Comparison of ENCODE assay signal across 8 cellular contexts in the genomic region with DNA sequence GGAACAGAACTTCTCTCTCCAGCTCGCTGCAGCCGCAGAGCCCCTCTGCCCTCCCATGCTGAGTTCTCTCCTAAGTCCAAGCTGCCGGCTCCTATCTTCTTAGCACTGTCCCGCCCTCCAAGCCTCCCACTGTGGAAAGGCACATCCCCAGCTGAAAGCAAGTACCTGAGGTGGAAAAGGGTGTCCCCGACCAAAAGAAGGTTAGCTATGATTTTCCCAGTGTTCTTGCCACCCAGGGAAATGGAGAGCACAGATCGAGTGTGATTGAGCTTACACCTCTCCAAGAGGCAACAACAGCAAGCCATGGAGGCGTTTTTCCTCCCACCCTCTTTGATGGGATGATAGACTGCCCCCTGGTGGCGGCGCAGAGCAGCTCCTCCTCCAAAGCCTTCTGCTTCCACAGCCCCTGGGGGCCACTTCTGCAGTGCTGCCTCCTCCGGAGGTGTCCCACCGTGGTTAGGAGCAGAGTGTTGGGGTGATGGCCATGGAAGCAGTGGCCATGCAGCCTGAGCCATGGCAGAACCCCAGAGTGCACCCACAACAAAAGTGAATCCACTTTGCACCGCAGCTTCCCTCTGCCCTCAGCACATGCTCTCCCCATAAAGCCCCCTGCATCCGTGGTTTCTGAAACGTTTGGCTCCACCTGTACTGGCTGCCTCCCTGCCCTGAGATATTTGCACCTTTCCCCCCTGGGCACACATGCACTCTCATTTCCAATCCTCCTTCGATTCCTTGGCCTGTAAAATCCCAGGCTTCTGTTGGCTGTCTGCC.
DNase-seq lines count a peak whose midpoint lies in the region; ATAC-seq, FAIRE-seq and TF ChIP-seq lines count a peak whose summit lies in the region.

No MANE protein-coding gene starts in this region.

- no peaks in the 10 kb centered on the region for H3K9me3 Mint-ChIP-seq in activated naive CD8-positive, alpha-beta T cell treated with anti-CD3 and anti-CD28 coated beads for 36 hours

- no peaks in the 10 kb centered on the region for H3K27me3 ChIP-seq in iPS DF 6.9 (ENCODE audit: control insufficient read depth, insufficient read depth, low read length)

- peaks cover 2% of the 10 kb centered on the region; the same call in 1 of the 2 replicates for H3K4me1 ChIP-seq in iPS DF 6.9 (ENCODE audit: control insufficient read depth, insufficient read depth, low read length)

- H3K4me3 ChIP-seq in AG10803 (ENCODE audit: low read length) (no peak overlapping the region), SK-N-MC (no peak overlapping the region), iPS DF 6.9 (ENCODE audit: low read length) (no peak overlapping the region)

- H3K9ac ChIP-seq in SK-N-MC (ENCODE audit: insufficient read length), result no peak overlapping the region

- WGBS in iPS DF 6.9 (ENCODE audit: insufficient coverage, insufficient read length), result no CpG with 5 or more reads among the region's 15 CpGs

- no peak overlapping the region for H3K4me3 Mint-ChIP-seq in activated naive CD8-positive, alpha-beta T cell treated with anti-CD3 and anti-CD28 coated beads for 36 hours

- peak; percentile 78 for TF ChIP-seq CTCF in AG10803 (conservative IDR thresholded peaks at IDR 0.05; ENCODE audit: low read length)

- peaks cover 8% of the 10 kb centered on the region for H3K4me1 Mint-ChIP-seq in activated naive CD8-positive, alpha-beta T cell treated with anti-CD3 and anti-CD28 coated beads for 36 hours

- DNase-seq in AG10803 (ENCODE audit: low read depth) (peak; percentile 59), HTR-8/SVneo (ENCODE audit: insufficient read length, low spot score) (peak; percentile 69), SK-N-MC (ENCODE audit: low read depth, low spot score) (peak; percentile 8), iPS DF 6.9 (ENCODE audit: low read depth, low spot score) (peak; percentile 57)
- DNase-seq in activated naive CD8-positive, alpha-beta T cell treated with anti-CD3 and anti-CD28 coated beads for 36 hours, result peak; percentile 61
- DNase-seq in stimulated activated CD4-positive, alpha-beta T cell treated with anti-CD3 and anti-CD28 coated beads, Interleukin-2, amount 100 ng/mL, for 4 hours (ENCODE audit: low read depth), result peak; percentile 33

- peak; percentile 67 for ATAC-seq in GM18907 (IDR thresholded peaks at IDR 0.05; ENCODE audit: unreplicated experiment)
- no peak for ATAC-seq in GM21381 (IDR thresholded peaks at IDR 0.05; ENCODE audit: unreplicated experiment)

- no peak for FAIRE-seq in HTR-8/SVneo (lab: Jason Lieb, UNC)

- H3K27ac ChIP-seq in SK-N-MC (no peak overlapping the region), iPS DF 6.9 (ENCODE audit: low read length) (no peak overlapping the region)

- H3K36me3 ChIP-seq in SK-N-MC (ENCODE audit: insufficient read depth, low read length) (no peaks in the 10 kb centered on the region), iPS DF 6.9 (ENCODE audit: control insufficient read depth, insufficient read depth, low read length) (no peaks in the 10 kb centered on the region; the same call in 1 of the 2 replicates)

- H3K9me3 ChIP-seq in SK-N-MC (ENCODE audit: low read depth, low read length) (no peaks in the 10 kb centered on the region), iPS DF 6.9 (ENCODE audit: control insufficient read depth, insufficient read depth, low read length) (no peaks in the 10 kb centered on the region)

- H3K27ac Mint-ChIP-seq in activated naive CD8-positive, alpha-beta T cell treated with anti-CD3 and anti-CD28 coated beads for 36 hours, result no peak overlapping the region

- no peaks in the 10 kb centered on the region for H3K36me3 Mint-ChIP-seq in activated naive CD8-positive, alpha-beta T cell treated with anti-CD3 and anti-CD28 coated beads for 36 hours

- peaks cover 15% of the 10 kb centered on the region for H3K27me3 Mint-ChIP-seq in activated naive CD8-positive, alpha-beta T cell treated with anti-CD3 and anti-CD28 coated beads for 36 hours

Comparison
In these comparisons a context has a peak if more than half of its experiments do, and no peak if none do; other contexts are left out.
1. DNase-seq: peak in every context shown above with its lines; median percentile 69 in HTR-8/SVneo; 61 in activated naive CD8-positive, alpha-beta T cell treated with anti-CD3 and anti-CD28 coated beads for 36 hours; 59 in AG10803; 57 in iPS DF 6.9; 33 in stimulated activated CD4-positive, alpha-beta T cell treated with anti-CD3 and anti-CD28 coated beads, Interleukin-2, amount 100 ng/mL, for 4 hours; 8 in SK-N-MC.